In the genomic region with DNA sequence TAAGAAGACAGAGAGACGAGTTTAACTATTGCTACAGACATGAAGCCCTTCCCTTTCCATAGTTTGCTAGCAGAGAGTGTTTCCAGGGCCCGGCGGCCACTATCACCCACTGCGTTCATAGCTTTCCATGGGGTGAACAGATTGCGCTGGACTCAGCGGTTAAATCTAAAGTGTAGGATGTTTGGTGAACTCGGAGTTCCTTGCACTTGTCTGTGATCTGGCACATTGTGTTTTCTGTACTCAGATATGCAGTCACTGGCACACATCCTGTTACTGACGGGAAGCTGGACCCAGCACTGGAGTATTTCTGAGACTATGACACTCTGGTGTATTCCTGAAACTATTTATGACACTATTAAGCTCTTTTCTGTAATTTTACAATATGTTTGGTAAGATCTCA, we compare ENCODE assay signal across 9 cellular contexts. TPM values are rescaled to one million over a fixed set of nuclear protein-coding genes. Genes with fewer than 3 reads are reported as not detected.
DNase-seq lines count a peak whose midpoint lies in the region; ATAC-seq and TF ChIP-seq lines count a peak whose summit lies in the region.
"Had no signal": no experiment of that assay in that cellular context is flagged by ENCODE, and none has a peak within 500 bp of the region (broad histone marks: within the 10 kb centered on the region; RNA-seq: fewer than 3 reads in every experiment).

No MANE protein-coding gene starts in this region.

- no peaks in the 10 kb centered on the region for H3K9me3 ChIP-seq in RWPE2 (ENCODE audit: severe bottlenecking)
- H3K9me3 ChIP-seq in esophagus muscularis mucosa, result no peaks in the 10 kb centered on the region
- no peaks in the 10 kb centered on the region for H3K9me3 ChIP-seq in OCI-LY7 (ENCODE audit: low read length)

- CTCF ChIA-PET in OCI-LY7 (lab: Charles Lee; ENCODE audit: unreplicated experiment), result no interaction called here

- 0 out of 2 replicates have a peak, but pooled peaks cover 5% of the 10 kb centered on the region for H4K20me1 ChIP-seq in OCI-LY7 (ENCODE audit: insufficient read depth, low read length)

- H3K4me1 ChIP-seq in RWPE2 (ENCODE audit: insufficient read depth, poor library complexity, severe bottlenecking) (peaks cover 82% of the 10 kb centered on the region), esophagus muscularis mucosa (peaks cover 85 to 100% (median 99%) of the 10 kb centered on the region in 4 donors), OCI-LY7 (ENCODE audit: insufficient read depth, low read length, poor library complexity, severe bottlenecking) (peaks cover 77% of the 10 kb centered on the region)

- no peak overlapping the region for H3K4me2 ChIP-seq in OCI-LY7 (ENCODE audit: low read length)

- TF ChIP-seq POLR2A in esophagus muscularis mucosa (IDR thresholded peaks at IDR 0.05; ENCODE audit: low read depth) (no peak), erythroblast (IDR thresholded peaks at IDR 0.05; ENCODE audit: low read length) (no peak), GM18505 (IDR thresholded peaks at IDR 0.05; ENCODE audit: borderline replicate concordance, extremely low read depth, insufficient read depth, insufficient read length) (no peak)

- H3K36me3 ChIP-seq in RWPE2 (ENCODE audit: low read depth) (peaks cover 21% of the 10 kb centered on the region), esophagus muscularis mucosa (peaks cover 0 to 7% (median 0%) of the 10 kb centered on the region in 4 donors), OCI-LY7 (ENCODE audit: insufficient read depth, low read length) (peaks cover 24% of the 10 kb centered on the region)

- POLR2A ChIA-PET in OCI-LY7 (lab: Charles Lee), result no interaction called here

- H3K4me3 ChIP-seq in AG10803 (ENCODE audit: low read length), result no peak overlapping the region; the same call in 1 of the 2 replicates
- H3K4me3 ChIP-seq in RWPE2 (ENCODE audit: severe bottlenecking), result no peak overlapping the region
- peak overlapping the region in 2 of 4 donors; percentile 3 to 12 for H3K4me3 ChIP-seq in esophagus muscularis mucosa
- H3K4me3 ChIP-seq in OCI-LY7 (ENCODE audit: low read depth, low read length, poor library complexity, severe bottlenecking), result no peak overlapping the region

- no peak overlapping the region for H3K4me3 Mint-ChIP-seq in natural killer cell

- peak overlapping the region; percentile 17 to 72 for H3K27ac Mint-ChIP-seq in natural killer cell

- peaks cover 76% of the 10 kb centered on the region for H3K79me2 ChIP-seq in OCI-LY7 (ENCODE audit: insufficient read depth, low read depth, low read length)

- intact Hi-C loops in esophagus muscularis mucosa (cut with DNase I) (loop anchor here (10.0 kb wide), 1 partner anchor 110 kb away; no protein-coding TSS in a partner anchor), natural killer cell (cut with micrococcal nuclease) (loop anchor here (5.0 kb wide), 1 partner anchor 63 kb away; no protein-coding TSS in a partner anchor), OCI-LY7 (cut with micrococcal nuclease; ENCODE audit: unreplicated experiment) (no loop called here)

- H3K27ac ChIP-seq in RWPE2 (ENCODE audit: poor library complexity, severe bottlenecking), result peak overlapping the region; percentile 99
- H3K27ac ChIP-seq in esophagus muscularis mucosa (replicated peaks in 1 of 4), result peak overlapping the region; percentile 34 to 86 (median 58)
- H3K27ac ChIP-seq in OCI-LY7 (ENCODE audit: low read depth, low read length, poor library complexity, severe bottlenecking), result no peak overlapping the region

- DNase-seq in AG10803 (ENCODE audit: low read depth), result peak; percentile 60
- no peak for DNase-seq in RWPE2 (ENCODE audit: low spot score)
- no peak for DNase-seq in esophagus muscularis mucosa (ENCODE audit: extremely low spot score)
- DNase-seq in natural killer cell, result no peak
- DNase-seq in erythroblast (lab: John Stamatoyannopoulos, UW), result no peak
- no peak for DNase-seq in OCI-LY7 (ENCODE audit: low spot score)
- DNase-seq: NCI-H1417 had no signal

- TF ChIP-seq EP300 in esophagus muscularis mucosa (IDR thresholded peaks at IDR 0.05), result peak; percentile 96

- H2AFZ ChIP-seq in OCI-LY7 (ENCODE audit: low read length), result no peak overlapping the region

- peaks cover 64 to 79% of the 10 kb centered on the region in 2 donors for H3K4me1 Mint-ChIP-seq in natural killer cell

- no peaks in the 10 kb centered on the region for H3K27me3 ChIP-seq in RWPE2 (ENCODE audit: insufficient read depth, poor library complexity, severe bottlenecking)
- no peaks in the 10 kb centered on the region for H3K27me3 ChIP-seq in esophagus muscularis mucosa

- BruUV-seq in OCI-LY7 (replicated peaks; lab: Mats Ljungman, UMichigan), result no TSS peak

- no peaks in the 10 kb centered on the region for H3K27me3 Mint-ChIP-seq in natural killer cell (ENCODE audit: low read depth in 2 of 2)

- no peaks in the 10 kb centered on the region for H3K36me3 Mint-ChIP-seq in natural killer cell

- H3K9me3 Mint-ChIP-seq in natural killer cell, result no peaks in the 10 kb centered on the region

- no peaks in the 10 kb centered on the region for H3K9me2 ChIP-seq in OCI-LY7 (ENCODE audit: insufficient read depth, low read length)

- TF ChIP-seq CTCF in AG10803 (conservative IDR thresholded peaks at IDR 0.05; ENCODE audit: low read length) (no peak), RWPE2 (IDR thresholded peaks at IDR 0.05; ENCODE audit: poor library complexity, severe bottlenecking) (no peak), esophagus muscularis mucosa (IDR thresholded peaks at IDR 0.05) (no peak), natural killer cell (IDR thresholded peaks at IDR 0.05) (no peak), OCI-LY7 (conservative IDR thresholded peaks at IDR 0.05; ENCODE audit: low read length) (no peak)

- ATAC-seq in RWPE2 (ENCODE audit: low read depth) (no peak), natural killer cell (no peak), GM21528 (IDR thresholded peaks at IDR 0.05; ENCODE audit: low FRiP score, unreplicated experiment) (no peak), GM18505 (IDR thresholded peaks at IDR 0.05; ENCODE audit: unreplicated experiment) (no peak)

- 61% methylated on average over 8 of the region's 8 CpGs for WGBS in esophagus muscularis mucosa

RNA-seq across cellular contexts. Expression of gene CD99, which starts 13.9 kb away (rescaled TPM):
- total RNA-seq in esophagus muscularis mucosa (100 to 1,000 TPM; 311 to 469 (median 376) TPM), natural killer cell (100 to 1,000 TPM; 312 to 340 (median 333) TPM), OCI-LY7 (2022) (117 and 119 TPM in 2 replicates)
- total RNA-seq in OCI-LY7 (2014; rRNA removed; shearing (Covaris generic)), result 80.7 and 92.3 TPM in 2 replicates

RNA-seq across cellular contexts. Expression of gene XG, which starts 46.8 kb away (rescaled TPM):
- under 1 TPM in 3 of 4 donors, not detected in 1; 0.39 to 0.83 (median 0.40) TPM for total RNA-seq in esophagus muscularis mucosa
- under 1 TPM in 1 of 3 donors, not detected in 2; 0.85 TPM for total RNA-seq in natural killer cell
- total RNA-seq in OCI-LY7 (2014; rRNA removed; shearing (Covaris generic)), result not detected in 2 replicates
- not detected in 2 replicates for total RNA-seq in OCI-LY7 (2022)
